ENCODE assay signal across 9 cellular contexts in genomic region chr11:289706-290620, GRCh38. TPM values are rescaled to one million over a fixed set of nuclear protein-coding genes. Genes with fewer than 3 reads are reported as not detected.
A peak's percentile ranks its signal among the peaks of the same experiment; 100 is the strongest.
DNase-seq lines count a peak whose midpoint lies in the region; ATAC-seq and TF ChIP-seq lines count a peak whose summit lies in the region.
"Had no signal": no experiment of that assay in that cellular context is flagged by ENCODE, and none has a peak within 500 bp of the region (broad histone marks: within the 10 kb centered on the region; RNA-seq: fewer than 3 reads in every experiment).

No MANE protein-coding gene starts in this region.

- ATAC-seq in activated naive CD8-positive, alpha-beta T cell treated with anti-CD3 and anti-CD28 coated beads, Interleukin-2, amount 50 U/mL, for 24 hours, result no peak
- no peak for ATAC-seq in HG02840 (IDR thresholded peaks at IDR 0.05; ENCODE audit: low FRiP score, unreplicated experiment)
- ATAC-seq in esophagus mucosa, result no peak

- DNase-seq in activated CD4-positive, alpha-beta T cell treated with anti-CD3 and anti-CD28 coated beads, Interleukin-2, amount 10 ng/mL, durations not matched to agents 24 days and 14 days, result no peak
- no peak for DNase-seq in activated CD4-positive, alpha-beta T cell treated with anti-CD3 and anti-CD28 coated beads for 48 hours
- DNase-seq in activated naive CD8-positive, alpha-beta T cell treated with anti-CD3 and anti-CD28 coated beads, Interleukin-2, amount 50 U/mL, for 24 hours, result no peak
- DNase-seq in left kidney (ENCODE audit: low read depth, low spot score), result peak; percentile 26
- peak; percentile 3 to 5 for DNase-seq in thyroid gland
- no peak for DNase-seq in activated gamma-delta T cell treated with Interleukin-2 at 50 U/mL for 16 hours

- peaks cover 25% of the 10 kb centered on the region for H3K36me3 Mint-ChIP-seq in activated CD4-positive, alpha-beta T cell treated with anti-CD3 and anti-CD28 coated beads, Interleukin-2, amount 10 ng/mL, durations not matched to agents 24 days and 14 days (ENCODE audit: low read depth)
- peaks cover 10% of the 10 kb centered on the region for H3K36me3 Mint-ChIP-seq in activated naive CD8-positive, alpha-beta T cell treated with anti-CD3 and anti-CD28 coated beads, Interleukin-2, amount 50 U/mL, for 24 hours (ENCODE audit: low read depth)

- no peaks in the 10 kb centered on the region for H3K9me3 ChIP-seq in thyroid gland

- TF ChIP-seq POLR2A in thyroid gland (IDR thresholded peaks at IDR 0.05), result no peak

- H3K9me3 Mint-ChIP-seq in activated CD4-positive, alpha-beta T cell treated with anti-CD3 and anti-CD28 coated beads, Interleukin-2, amount 10 ng/mL, durations not matched to agents 24 days and 14 days, result no peaks in the 10 kb centered on the region
- no peaks in the 10 kb centered on the region for H3K9me3 Mint-ChIP-seq in activated naive CD8-positive, alpha-beta T cell treated with anti-CD3 and anti-CD28 coated beads, Interleukin-2, amount 50 U/mL, for 24 hours

- peak overlapping the region; percentile 83 for H3K27ac Mint-ChIP-seq in activated CD4-positive, alpha-beta T cell treated with anti-CD3 and anti-CD28 coated beads, Interleukin-2, amount 10 ng/mL, durations not matched to agents 24 days and 14 days
- H3K27ac Mint-ChIP-seq in activated naive CD8-positive, alpha-beta T cell treated with anti-CD3 and anti-CD28 coated beads, Interleukin-2, amount 50 U/mL, for 24 hours, result peak overlapping the region; percentile 69

- H3K4me3 Mint-ChIP-seq in activated CD4-positive, alpha-beta T cell treated with anti-CD3 and anti-CD28 coated beads, Interleukin-2, amount 10 ng/mL, durations not matched to agents 24 days and 14 days, result peak overlapping the region; percentile 79
- peak overlapping the region; percentile 67 for H3K4me3 Mint-ChIP-seq in activated naive CD8-positive, alpha-beta T cell treated with anti-CD3 and anti-CD28 coated beads, Interleukin-2, amount 50 U/mL, for 24 hours

- H3K27me3 Mint-ChIP-seq in activated CD4-positive, alpha-beta T cell treated with anti-CD3 and anti-CD28 coated beads, Interleukin-2, amount 10 ng/mL, durations not matched to agents 24 days and 14 days, result peaks cover 9% of the 10 kb centered on the region
- peaks cover 3% of the 10 kb centered on the region for H3K27me3 Mint-ChIP-seq in activated naive CD8-positive, alpha-beta T cell treated with anti-CD3 and anti-CD28 coated beads, Interleukin-2, amount 50 U/mL, for 24 hours

- H3K4me3 ChIP-seq in thyroid gland (replicated peaks in 1 of 3), result peak overlapping the region in 1 of 3 donors; percentile 73

- WGBS in thyroid gland, 2 donors, result 87 to 88% methylated on average over 25 to 39 of the region's 48 CpGs

- H3K27ac ChIP-seq in thyroid gland, result peak overlapping the region in 1 of 3 donors; percentile 28

- H3K36me3 ChIP-seq in thyroid gland, result no peaks in the 10 kb centered on the region

- intact Hi-C loops in activated CD4-positive, alpha-beta T cell treated with anti-CD3 and anti-CD28 coated beads, Interleukin-2, amount 10 ng/mL, durations not matched to agents 24 days and 14 days (cut with micrococcal nuclease), result no loop called here
- intact Hi-C loops in thyroid gland (cut with DNase I), result loop anchor here (10.0 kb wide), 1 partner anchor 85 kb away; the partner anchor contains the start of genes BET1L and RIC8A

- H3K27me3 ChIP-seq in thyroid gland, result no peaks in the 10 kb centered on the region

- peaks cover 26% of the 10 kb centered on the region for H3K4me1 Mint-ChIP-seq in activated CD4-positive, alpha-beta T cell treated with anti-CD3 and anti-CD28 coated beads, Interleukin-2, amount 10 ng/mL, durations not matched to agents 24 days and 14 days
- H3K4me1 Mint-ChIP-seq in activated naive CD8-positive, alpha-beta T cell treated with anti-CD3 and anti-CD28 coated beads, Interleukin-2, amount 50 U/mL, for 24 hours, result peaks cover 40% of the 10 kb centered on the region

- no peak for TF ChIP-seq CTCF in thyroid gland (IDR thresholded peaks at IDR 0.05)

- H3K4me1 ChIP-seq in thyroid gland, result peaks cover 13 to 20% of the 10 kb centered on the region in 2 donors

RNA-seq across cellular contexts. Expression of gene PGGHG, which starts 1.0 kb away (rescaled TPM):
- 136 and 142 TPM in 2 replicates for total RNA-seq in activated CD4-positive, alpha-beta T cell treated with anti-CD3 and anti-CD28 coated beads, Interleukin-2, amount 10 ng/mL, durations not matched to agents 24 days and 14 days
- total RNA-seq in thyroid gland (10 to 100 TPM; 21.8 to 43.3 (median 32.7) TPM), esophagus mucosa (2.4 TPM)

RNA-seq across cellular contexts. Expression of gene IFITM5, which starts 9.4 kb away (rescaled TPM):
- total RNA-seq in activated CD4-positive, alpha-beta T cell treated with anti-CD3 and anti-CD28 coated beads, Interleukin-2, amount 10 ng/mL, durations not matched to agents 24 days and 14 days, result not detected in 2 replicates
- total RNA-seq in thyroid gland (not detected), esophagus mucosa (not detected)
- total RNA-seq: SK-MEL-5 had no signal

RNA-seq across cellular contexts. Expression of gene NLRP6, which starts 11.8 kb away (rescaled TPM):
- total RNA-seq in activated CD4-positive, alpha-beta T cell treated with anti-CD3 and anti-CD28 coated beads, Interleukin-2, amount 10 ng/mL, durations not matched to agents 24 days and 14 days, result 3.2 and 3.5 TPM in 2 replicates
- under 1 TPM; 0.13 to 0.73 (median 0.28) TPM for total RNA-seq in thyroid gland
- 0.12 TPM for total RNA-seq in esophagus mucosa

RNA-seq across cellular contexts. Expression of gene IFITM2, which starts 17.7 kb away (rescaled TPM):
- total RNA-seq in activated CD4-positive, alpha-beta T cell treated with anti-CD3 and anti-CD28 coated beads, Interleukin-2, amount 10 ng/mL, durations not matched to agents 24 days and 14 days, result 659 and 674 TPM in 2 replicates
- 100 to 1,000 TPM in 1 of 4 donors, 10 to 100 TPM in 3; 83.2 to 318 (median 92.9) TPM for total RNA-seq in thyroid gland
- total RNA-seq in esophagus mucosa, result 94.0 TPM

RNA-seq across cellular contexts. Expression of gene IFITM1, which starts 23.9 kb away (rescaled TPM):
- total RNA-seq in activated CD4-positive, alpha-beta T cell treated with anti-CD3 and anti-CD28 coated beads, Interleukin-2, amount 10 ng/mL, durations not matched to agents 24 days and 14 days, result 241 and 256 TPM in 2 replicates
- total RNA-seq in thyroid gland (100 to 1,000 TPM in 3 of 4 donors, 10 to 100 TPM in 1; 94.3 to 163 (median 103) TPM), esophagus mucosa (59.8 TPM)

Comparison
In these comparisons a context has a peak if more than half of its experiments do, and no peak if none do; other contexts are left out.
1. DNase-seq: peak in left kidney (single experiment) and thyroid gland (2 of 2); none in activated CD4-positive, alpha-beta T cell treated with anti-CD3 and anti-CD28 coated beads, Interleukin-2, amount 10 ng/mL, durations not matched to agents 24 days and 14 days (single experiment), activated CD4-positive, alpha-beta T cell treated with anti-CD3 and anti-CD28 coated beads for 48 hours (single experiment), activated naive CD8-positive, alpha-beta T cell treated with anti-CD3 and anti-CD28 coated beads, Interleukin-2, amount 50 U/mL, for 24 hours (single experiment) and activated gamma-delta T cell treated with Interleukin-2 at 50 U/mL for 16 hours (single experiment).